8 cellular contexts compared by ENCODE assay signal in genomic region chr12:101671157-101671791, GRCh38. TPM values are rescaled to one million over a fixed set of nuclear protein-coding genes. Genes with fewer than 3 reads are reported as not detected.
DNase-seq lines count a peak whose midpoint lies in the region; ATAC-seq, FAIRE-seq and TF ChIP-seq lines count a peak whose summit lies in the region.

No MANE protein-coding gene starts in this region.

- peak overlapping the region; percentile 89 for H3K27ac Mint-ChIP-seq in activated B cell treated with CpG ODN at 0.5 μM for 24 hours
- no peak overlapping the region for H3K27ac Mint-ChIP-seq in glutamatergic neuron (ENCODE audit: unreplicated experiment)

- peak; percentile 84 to 89 for DNase-seq in AML-193 (lab: John Stamatoyannopoulos, UW)
- DNase-seq in GM19239 (ENCODE audit: insufficient read length, low spot score) = peak; percentile 28
- peak; percentile 22 for DNase-seq in activated B cell treated with CpG ODN at 0.5 μM for 24 hours
- DNase-seq in lower lobe of right lung = peak; percentile 55
- no peak for DNase-seq in NCI-H526 treated with DMSO at 0.1 percent for 48 hours (lab: John Stamatoyannopoulos, UW)
- DNase-seq in DMS 273 (lab: John Stamatoyannopoulos, UW; ENCODE audit: unreplicated experiment) = no peak
- DNase-seq in glutamatergic neuron = no peak

- H3K4me1 Mint-ChIP-seq in activated B cell treated with CpG ODN at 0.5 μM for 24 hours = peaks cover 21% of the 10 kb centered on the region
- no peaks in the 10 kb centered on the region for H3K4me1 Mint-ChIP-seq in glutamatergic neuron (ENCODE audit: low read depth, unreplicated experiment)

- CTCF ChIA-PET in activated B cell treated with CpG ODN at 0.5 μM for 24 hours (lab: Charles Lee) = interaction anchor here (1.6 to 2.1 kb wide), 2 partner anchors 27 to 88 kb away, joined by 5 to 8 read pairs; no protein-coding TSS in a partner anchor

- H3K9me3 ChIP-seq in lower lobe of right lung = no peaks in the 10 kb centered on the region

- H3K36me3 Mint-ChIP-seq in activated B cell treated with CpG ODN at 0.5 μM for 24 hours (ENCODE audit: low read depth) (no peaks in the 10 kb centered on the region), glutamatergic neuron (ENCODE audit: unreplicated experiment) (no peaks in the 10 kb centered on the region)

- POLR2A ChIA-PET in activated B cell treated with CpG ODN at 0.5 μM for 24 hours (lab: Charles Lee) = interaction anchor here (1.1 kb wide), 1 partner anchor 27 kb away, joined by 3 read pairs; no protein-coding TSS in a partner anchor

- ATAC-seq in HG03159 (IDR thresholded peaks at IDR 0.05; ENCODE audit: unreplicated experiment) = peak; percentile 90
- ATAC-seq in activated B cell treated with CpG ODN at 0.5 μM for 24 hours (ENCODE audit: low read depth) = peak; percentile 92
- peak; percentile 85 to 87 for ATAC-seq in lower lobe of right lung

- no peak for TF ChIP-seq CTCF in activated B cell treated with CpG ODN at 0.5 μM for 24 hours (IDR thresholded peaks at IDR 0.05)
- no peak for TF ChIP-seq CTCF in lower lobe of right lung (IDR thresholded peaks at IDR 0.05)
- TF ChIP-seq CTCF in glutamatergic neuron (IDR thresholded peaks at IDR 0.05; ENCODE audit: partially characterized antibody, unreplicated experiment) = no peak

- H3K4me3 ChIP-seq in lower lobe of right lung = no peak overlapping the region

- intact Hi-C loops in activated B cell treated with CpG ODN at 0.5 μM for 24 hours (cut with micrococcal nuclease) (loop anchor here (1.0 kb wide), 2 partner anchors 26 to 37 kb away; partner anchors contain the start of gene CHPT1), lower lobe of right lung (cut with DNase I) (no loop called here)

- H3K4me3 Mint-ChIP-seq in activated B cell treated with CpG ODN at 0.5 μM for 24 hours (peak overlapping the region; percentile 74), glutamatergic neuron (ENCODE audit: unreplicated experiment) (no peak overlapping the region)

- H3K4me1 ChIP-seq in lower lobe of right lung = peaks cover 4% of the 10 kb centered on the region

- H3K27ac ChIP-seq in lower lobe of right lung = peak overlapping the region; percentile 13

- H3K27me3 Mint-ChIP-seq in activated B cell treated with CpG ODN at 0.5 μM for 24 hours (no peaks in the 10 kb centered on the region), glutamatergic neuron (ENCODE audit: unreplicated experiment) (peaks cover 3% of the 10 kb centered on the region)

- peak; percentile 85 for FAIRE-seq in GM19239 (lab: Jason Lieb, UNC)

- H3K36me3 ChIP-seq in lower lobe of right lung = no peaks in the 10 kb centered on the region

- H3K27me3 ChIP-seq in lower lobe of right lung (ENCODE audit: low read depth) = no peaks in the 10 kb centered on the region

- no peaks in the 10 kb centered on the region for H3K9me3 Mint-ChIP-seq in activated B cell treated with CpG ODN at 0.5 μM for 24 hours
- H3K9me3 Mint-ChIP-seq in glutamatergic neuron (ENCODE audit: unreplicated experiment) = no peaks in the 10 kb centered on the region

RNA-seq across cellular contexts. Expression of gene CHPT1, which starts 26.2 kb away (rescaled TPM):
- total RNA-seq in activated B cell treated with CpG ODN at 0.5 μM for 24 hours (36.8 and 42.7 TPM in 2 replicates), lower lobe of right lung (65.3 TPM), glutamatergic neuron (ENCODE audit: unreplicated experiment) (9.2 TPM)

Comparison
In these comparisons a context has a peak if more than half of its experiments do, and no peak if none do; other contexts are left out.
1. DNase-seq: peak in AML-193 (2 of 2), GM19239 (single experiment), activated B cell treated with CpG ODN at 0.5 μM for 24 hours (single experiment) and lower lobe of right lung (single experiment); none in NCI-H526 treated with DMSO at 0.1 percent for 48 hours (single experiment), DMS 273 (single experiment) and glutamatergic neuron (single experiment).
2. Peak in every context shown above with its lines, with median percentiles within 50 percentile points of each other: ATAC-seq.